38 cellular contexts compared by ENCODE assay signal in genomic region chr1:86410879-86411278, GRCh38. TPM values are rescaled to one million over a fixed set of nuclear protein-coding genes. Genes with fewer than 3 reads are reported as not detected.
"Had no signal": no experiment of that assay in that cellular context is flagged by ENCODE, and none has a peak within 500 bp of the region (broad histone marks: within the 10 kb centered on the region; RNA-seq: fewer than 3 reads in every experiment).

No MANE protein-coding gene starts in this region.

- H3K36me3 ChIP-seq: MG63 had no signal

- DNase-seq: Karpas-422, MG63, MM.1S, MV-4-11, NCI-H1048, NCI-H1092, NCI-H1092 treated with DMSO at 0.1 percent for 48 hours, NCI-H1105, NCI-H1105 treated with DMSO at 0.1 percent for 48 hours, NCI-H1417, NCI-H1417 treated with DMSO at 0.1 percent for 48 hours, NCI-H1436, NCI-H1436 treated with DMSO at 0.1 percent for 48 hours, NCI-H146, NCI-H1694, NCI-H1694 treated with DMSO at 0.1 percent for 48 hours, NCI-H187, NCI-H187 treated with DMSO at 0.1 percent for 48 hours, NCI-H1930, NCI-H2029, NCI-H2029 treated with DMSO at 0.1 percent for 48 hours, NCI-H2081, NCI-H2081 treated with DMSO at 0.1 percent for 48 hours, NCI-H2107, NCI-H2171, NCI-H2171 treated with DMSO at 0.1 percent for 48 hours, NCI-H2227 treated with DMSO at 0.1 percent for 48 hours, NCI-H226, NCI-H345, NCI-H446, NCI-H446 treated with DMSO at 0.1 percent for 48 hours, NCI-H510A, NCI-H510A treated with DMSO at 0.1 percent for 48 hours had no signal

- H3K27ac ChIP-seq: KMS-11 had no signal

- H3K9ac ChIP-seq: KMS-11 had no signal

- H3K9me3 ChIP-seq: MG63 had no signal

- H3K4me2 ChIP-seq: KMS-11 had no signal

- H3K27me3 ChIP-seq: MG63 had no signal

- H3K4me3 ChIP-seq: MG63 had no signal

RNA-seq across cellular contexts. Expression of gene CLCA2, which starts 13.1 kb away (rescaled TPM):
- total RNA-seq: NCI-H460 had no signal

RNA-seq across cellular contexts. Expression of gene CLCA1, which starts 57.8 kb away (rescaled TPM):
- total RNA-seq: LHCN-M2, M059J, MCF 10A, NCI-H460 had no signal
